Comparison of ENCODE assay signal across 8 cellular contexts in genomic region chrX:21985332-21985777, GRCh38.
A peak's percentile ranks its signal among the peaks of the same experiment; 100 is the strongest.
DNase-seq lines count a peak whose midpoint lies in the region; ATAC-seq and TF ChIP-seq lines count a peak whose summit lies in the region.

No MANE protein-coding gene starts in this region.

- no peak overlapping the region for H3K27ac ChIP-seq in C4-2B

- DNase-seq in NCI-H345 treated with DMSO at 0.1 percent for 48 hours (lab: John Stamatoyannopoulos, UW; ENCODE audit: unreplicated experiment) (peak; percentile 52), cerebellar cortex (ENCODE audit: low spot score) (peak; percentile 79), left kidney (ENCODE audit: low read depth, low spot score) (peak; percentile 83)
- DNase-seq in activated CD4-positive, CD25-positive, alpha-beta regulatory T cell treated with anti-CD3 and anti-CD28 coated beads, Interleukin-2, amount 50 U/mL, for 72 hours: peak; percentile 59
- peak in 2 of 3 experiments; percentile 36 to 54 for DNase-seq in stimulated activated CD4-positive, alpha-beta T cell treated with anti-CD3 and anti-CD28 coated beads, TNF-alpha, amount 100 ng/mL, for 24 hours (ENCODE audit: low read depth in 3 of 3)

- TF ChIP-seq CTCF in C4-2B (conservative IDR thresholded peaks at IDR 0.05): peak; percentile 87

- ATAC-seq in GM19324 (IDR thresholded peaks at IDR 0.05; ENCODE audit: low FRiP score, unreplicated experiment) (peak; percentile 87), HG03354 (IDR thresholded peaks at IDR 0.05; ENCODE audit: poor library complexity, severe bottlenecking, unreplicated experiment) (peak; percentile 93)
